ENCODE assay signal across 9 cellular contexts in genomic region chr20:6122111-6122872, GRCh38. TPM values are rescaled to one million over a fixed set of nuclear protein-coding genes. Genes with fewer than 3 reads are reported as not detected.
A peak's percentile ranks its signal among the peaks of the same experiment; 100 is the strongest.
DNase-seq lines count a peak whose midpoint lies in the region; ATAC-seq, FAIRE-seq and TF ChIP-seq lines count a peak whose summit lies in the region.
"Had no signal": no experiment of that assay in that cellular context is flagged by ENCODE, and none has a peak within 500 bp of the region (broad histone marks: within the 10 kb centered on the region; RNA-seq: fewer than 3 reads in every experiment).

No MANE protein-coding gene starts in this region.

- no peak overlapping the region for H2AK5ac ChIP-seq in IMR-90 (ENCODE audit: low read depth, low read length)

- BruUV-seq in IMR-90 (replicated peaks; lab: Mats Ljungman, UMichigan): no TSS peak

- H3K23ac ChIP-seq in IMR-90 (ENCODE audit: low read depth, low read length): 0 out of 2 replicates have a peak overlapping the region, but pooled peaks have one; percentile 14

- H4K5ac ChIP-seq in IMR-90 (ENCODE audit: low read depth, low read length): no peak overlapping the region

- H2BK5ac ChIP-seq in IMR-90 (ENCODE audit: low read depth, low read length, poor library complexity, severe bottlenecking): no peak overlapping the region

- no peak overlapping the region for H3K56ac ChIP-seq in IMR-90 (ENCODE audit: extremely low read depth, insufficient read depth, low read length)

- H3K27ac ChIP-seq in IMR-90 (ENCODE audit: insufficient read depth, low read length) (no peak overlapping the region), kidney (ENCODE audit: low read depth in 2 of 2, low read length in 2 of 2) (peak overlapping the region in 1 of 2 donors; percentile 9), suprapubic skin (peak overlapping the region; percentile 94)

- H3K18ac ChIP-seq in IMR-90 (ENCODE audit: low read depth, low read length): no peak overlapping the region

- no peak overlapping the region for H2BK15ac ChIP-seq in IMR-90 (ENCODE audit: low read depth, low read length)

- no peak for TF ChIP-seq RAD21 in IMR-90 (IDR thresholded peaks at IDR 0.05; ENCODE audit: low read length)

- H2BK120ac ChIP-seq in IMR-90 (ENCODE audit: low read depth, low read length): no peak overlapping the region

- no peak overlapping the region for H4K91ac ChIP-seq in IMR-90 (ENCODE audit: insufficient read depth, low read depth, low read length)

- H3K36me3 ChIP-seq in IMR-90 (ENCODE audit: control insufficient read depth, insufficient read depth, low read length) (no peaks in the 10 kb centered on the region), kidney (ENCODE audit: control insufficient read depth in 1 of 2, insufficient read depth in 2 of 2, low read length in 2 of 2) (no peaks in the 10 kb centered on the region), suprapubic skin (no peaks in the 10 kb centered on the region)

- H3K9me1 ChIP-seq in IMR-90 (ENCODE audit: insufficient read depth, low read length): no peaks in the 10 kb centered on the region; the same call in 1 of the 2 replicates

- H3K27me3 ChIP-seq in IMR-90 (ENCODE audit: control insufficient read depth, insufficient read depth, low read length) (no peaks in the 10 kb centered on the region), suprapubic skin (peaks cover 11% of the 10 kb centered on the region)

- H4K8ac ChIP-seq in IMR-90 (ENCODE audit: low read depth in 2 of 2, low read length in 2 of 2): no peak overlapping the region; a peak in 1 of 4 replicates

- H3K4me3 ChIP-seq in IMR-90 (ENCODE audit: insufficient read depth, low read depth, low read length): peak overlapping the region; percentile 47
- H3K4me3 ChIP-seq in astrocyte of the cerebellum (ENCODE audit: low read depth, low read length): peak overlapping the region; percentile 50
- H3K4me3 ChIP-seq in kidney (ENCODE audit: low read length in 2 of 2): peak overlapping the region; percentile 66 to 87
- H3K4me3 ChIP-seq in suprapubic skin: peak overlapping the region; percentile 61

- CTCF ChIA-PET in IMR-90 (lab: Yijun Ruan, JAX): interaction anchor here (1.0 kb wide), 1 partner anchor 18 kb away, joined by 3 read pairs; no protein-coding TSS in a partner anchor

- DNase-seq in DMS 273 (lab: John Stamatoyannopoulos, UW; ENCODE audit: unreplicated experiment): peak; percentile 59
- DNase-seq in DMS 273 treated with DMSO at 0.1 percent for 48 hours (lab: John Stamatoyannopoulos, UW): no peak
- peak; percentile 45 for DNase-seq in IMR-90
- no peak for DNase-seq in astrocyte of the cerebellum (ENCODE audit: low read depth)
- DNase-seq in kidney: no peak
- DNase-seq in suprapubic skin (ENCODE audit: low spot score in 2 of 2): no peak
- DNase-seq in GM12891 (ENCODE audit: insufficient read length, low spot score): no peak

- TF ChIP-seq CTCF in IMR-90 (conservative IDR thresholded peaks at IDR 0.05; ENCODE audit: low read depth, low read length) (no peak), astrocyte of the cerebellum (IDR thresholded peaks at IDR 0.05; ENCODE audit: low read depth, low read length, missing control alignments) (no peak), kidney (IDR thresholded peaks at IDR 0.05; ENCODE audit: borderline replicate concordance, extremely low read depth, insufficient read depth) (no peak), suprapubic skin (IDR thresholded peaks at IDR 0.05) (no peak)

- no peak overlapping the region for H2AK9ac ChIP-seq in IMR-90 (replicated peaks; ENCODE audit: low read depth, low read length, poor library complexity)

- H3K9ac ChIP-seq in IMR-90 (ENCODE audit: low read depth, low read length) (peak overlapping the region; percentile 32), kidney (ENCODE audit: low read length in 2 of 2) (peak overlapping the region; percentile 41 to 55)

- H4K20me1 ChIP-seq in IMR-90 (ENCODE audit: insufficient read depth, low read length): no peaks in the 10 kb centered on the region

- peak overlapping the region; percentile 98 for H3K4me2 ChIP-seq in IMR-90 (ENCODE audit: low read depth, low read length)

- WGBS in IMR-90 (ENCODE audit: extremely low coverage in 2 of 2, insufficient read length in 1 of 2), 2 experiments: 0% methylated on average over 2 of the region's 27 CpGs; no CpG with 5 or more reads in 1 of the 2 experiments
- 3% methylated on average over 27 of the region's 27 CpGs for WGBS in suprapubic skin

- in situ Hi-C loops in IMR-90 (cut with MboI; ENCODE audit: low sequenced_read_pairs) (no loop called here), astrocyte of the cerebellum (cut with HindIII; ENCODE audit: low sequenced_read_pairs) (no loop called here)

- peak overlapping the region; percentile 90 for H2AFZ ChIP-seq in IMR-90 (replicated peaks; ENCODE audit: low read length, poor library complexity)

- intact Hi-C loops in IMR-90 (cut with micrococcal nuclease) (no loop called here), kidney (cut with DNase I) (no loop called here)

- H3K4ac ChIP-seq in IMR-90 (ENCODE audit: low read depth, low read length): no peak overlapping the region

- no peak overlapping the region for H3K14ac ChIP-seq in IMR-90 (replicated peaks; ENCODE audit: low read depth, low read length)

- no peaks in the 10 kb centered on the region for H3K79me1 ChIP-seq in IMR-90 (ENCODE audit: low read depth in 1 of 2, low read length in 2 of 2)

- POLR2A ChIA-PET in IMR-90 (lab: Charles Lee; ENCODE audit: unreplicated experiment): no interaction called here

- dilution Hi-C loops in IMR-90 (cut with HindIII; ENCODE audit: low sequenced_read_pairs, unreplicated experiment): no loop called here

- peak; percentile 54 for ATAC-seq in IMR-90 (ENCODE audit: low read depth)
- no peak for ATAC-seq in HG03196 (IDR thresholded peaks at IDR 0.05; ENCODE audit: unreplicated experiment)

- TF ChIP-seq POLR2A in IMR-90 (IDR thresholded peaks at IDR 0.05; ENCODE audit: low read depth, low read length): no peak
- TF ChIP-seq POLR2A in suprapubic skin (IDR thresholded peaks at IDR 0.05): no peak
- TF ChIP-seq POLR2A in GM12891 (IDR thresholded peaks at IDR 0.05; ENCODE audit: low read depth, low read length): no peak

- no peak for TF ChIP-seq EP300 in suprapubic skin (IDR thresholded peaks at IDR 0.05)

- H2BK20ac ChIP-seq in IMR-90 (ENCODE audit: low read depth, low read length): no peak overlapping the region

- peaks cover 3% of the 10 kb centered on the region; the same call in 1 of the 2 replicates for H3K4me1 ChIP-seq in IMR-90 (ENCODE audit: control insufficient read depth, insufficient read depth, low read length)
- peaks cover 0 to 6% of the 10 kb centered on the region in 2 donors for H3K4me1 ChIP-seq in kidney (ENCODE audit: control insufficient read depth in 1 of 2, insufficient read depth in 1 of 2, low read depth in 1 of 2, low read length in 2 of 2)
- peaks cover 36% of the 10 kb centered on the region for H3K4me1 ChIP-seq in suprapubic skin

- FAIRE-seq in kidney (lab: Jason Lieb, UNC): no peak
- no peak for FAIRE-seq in GM12891 (lab: Jason Lieb, UNC)
- FAIRE-seq: A204.1 had no signal

- H3K9me3 ChIP-seq in IMR-90 (ENCODE audit: control insufficient read depth, insufficient read depth, low read length) (no peaks in the 10 kb centered on the region), kidney (ENCODE audit: control insufficient read depth in 1 of 2, low read length in 2 of 2) (no peaks in the 10 kb centered on the region), suprapubic skin (no peaks in the 10 kb centered on the region)

TF ChIP-seq in IMR-90, 13 proteins besides CTCF, POLR2A, EP300 and RAD21 (continues in another document):
- TF ChIP-seq MXI1 (IDR thresholded peaks at IDR 0.05; ENCODE audit: borderline replicate concordance, low read depth, low read length) (no peak), RCOR1 (IDR thresholded peaks at IDR 0.05; ENCODE audit: insufficient replicate concordance, low read length) (no peak), CEBPB (IDR thresholded peaks at IDR 0.05; ENCODE audit: low read depth, low read length) (no peak), NFE2L2 (IDR thresholded peaks at IDR 0.05; ENCODE audit: low read depth, low read length) (no peak), MAZ (IDR thresholded peaks at IDR 0.05; ENCODE audit: borderline replicate concordance, low read depth, low read length) (no peak)
- TF ChIP-seq, protein P1, sequence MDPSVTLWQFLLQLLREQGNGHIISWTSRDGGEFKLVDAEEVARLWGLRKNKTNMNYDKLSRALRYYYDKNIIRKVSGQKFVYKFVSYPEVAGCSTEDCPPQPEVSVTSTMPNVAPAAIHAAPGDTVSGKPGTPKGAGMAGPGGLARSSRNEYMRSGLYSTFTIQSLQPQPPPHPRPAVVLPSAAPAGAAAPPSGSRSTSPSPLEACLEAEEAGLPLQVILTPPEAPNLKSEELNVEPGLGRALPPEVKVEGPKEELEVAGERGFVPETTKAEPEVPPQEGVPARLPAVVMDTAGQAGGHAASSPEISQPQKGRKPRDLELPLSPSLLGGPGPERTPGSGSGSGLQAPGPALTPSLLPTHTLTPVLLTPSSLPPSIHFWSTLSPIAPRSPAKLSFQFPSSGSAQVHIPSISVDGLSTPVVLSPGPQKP (IDR thresholded peaks at IDR 0.05; ENCODE audit: borderline replicate concordance, low read depth, low read length): no peak

TF ChIP-seq in GM12891, 5 proteins besides CTCF, POLR2A, EP300 and RAD21:
- TF ChIP-seq POLR2AphosphoS5 (IDR thresholded peaks at IDR 0.05; ENCODE audit: low read depth, low read length) (no peak), POU2F2 (IDR thresholded peaks at IDR 0.05; ENCODE audit: low read depth, low read length) (no peak), TAF1 (IDR thresholded peaks at IDR 0.05; ENCODE audit: low read depth, low read length) (no peak)

RNA-seq across cellular contexts. Expression of gene FERMT1, which starts 0.5 kb away (rescaled TPM):
- total RNA-seq in IMR-90 (2012; rRNA removed) (1.7 and 2.3 TPM in 2 replicates), kidney (0.57 TPM), suprapubic skin (10 to 100 TPM; 32.9 to 53.4 (median 37.5) TPM)
- polyA plus RNA-seq in IMR-90 (2012; rRNA removed) (1.8 and 2.4 TPM in 2 replicates), kidney (ENCODE audit: insufficient read depth, low read depth, low replicate concordance) (2.2 TPM)
- polyA plus RNA-seq in IMR-90 (2012; cell fraction: cytosol; rRNA removed): 0.69 and 0.79 TPM in 2 replicates
- polyA plus RNA-seq in IMR-90 (2012; cell fraction: nucleus; rRNA removed; ENCODE audit: low replicate concordance): 0.53 and 1.1 TPM in 2 replicates
- 0.04 TPM for polyA plus RNA-seq in GM12891 (2012; ENCODE audit: low read depth, missing spikeins)

Comparison
In these comparisons a context has a peak if more than half of its experiments do, and no peak if none do; other contexts are left out.
1. DNase-seq: peak in DMS 273 (single experiment) and IMR-90 (single experiment); none in DMS 273 treated with DMSO at 0.1 percent for 48 hours (single experiment), astrocyte of the cerebellum (single experiment), kidney (single experiment), suprapubic skin (0 of 2) and GM12891 (single experiment).
2. RNA of gene FERMT1, which starts 0.5 kb away (total RNA-seq): 32.9 to 53.4 TPM in suprapubic skin; 1.7 to 2.3 TPM in IMR-90 and 0.57 TPM in kidney (single experiment); every median in the first group is over 10 times any median in the second.
3. Peak in every context shown above with its lines, with median percentiles within 50 percentile points of each other: H3K4me3 ChIP-seq.